Comparison of ENCODE assay signal across 16 cellular contexts in genomic region chr5:56983593-56984361, GRCh38. TPM values are rescaled to one million over a fixed set of nuclear protein-coding genes. Genes with fewer than 3 reads are reported as not detected.
DNase-seq lines count a peak whose midpoint lies in the region; ATAC-seq and TF ChIP-seq lines count a peak whose summit lies in the region.
"Had no signal": no experiment of that assay in that cellular context is flagged by ENCODE, and none has a peak within 500 bp of the region (broad histone marks: within the 10 kb centered on the region; RNA-seq: fewer than 3 reads in every experiment).

No MANE protein-coding gene starts in this region.

- H3K4me3 Mint-ChIP-seq in natural killer cell treated with Interleukin-12 subunit alpha and Interleukin-12 subunit beta and Interleukin-15 and Interleukin-18, amount 100 ng/mL, for 72 hours = no peak overlapping the region
- no peak overlapping the region for H3K4me3 Mint-ChIP-seq in natural killer cell
- H3K4me3 Mint-ChIP-seq: H9 had no signal

- H3K27ac Mint-ChIP-seq in natural killer cell treated with Interleukin-12 subunit alpha and Interleukin-12 subunit beta and Interleukin-15 and Interleukin-18, amount 100 ng/mL, for 72 hours = no peak overlapping the region
- no peak overlapping the region for H3K27ac Mint-ChIP-seq in natural killer cell
- H3K27ac Mint-ChIP-seq: activated T-helper 2 cell treated with anti-CD3 and anti-CD28 coated beads, Interferon-gamma antibody, Interleukin-2, Interleukin-4, amounts not matched to agents 10 μg/mL and 5 μg/mL and 100 μg/mL, durations not matched to agents 14 hours and 24 hours and 36 hours; H9 had no signal

- peaks cover 20 to 25% of the 10 kb centered on the region in 2 donors for H3K27me3 Mint-ChIP-seq in natural killer cell treated with Interleukin-12 subunit alpha and Interleukin-12 subunit beta and Interleukin-15 and Interleukin-18, amount 100 ng/mL, for 72 hours
- peaks cover 19 to 40% of the 10 kb centered on the region in 2 donors for H3K27me3 Mint-ChIP-seq in natural killer cell (ENCODE audit: low read depth in 2 of 2)

- intact Hi-C loops in natural killer cell (cut with micrococcal nuclease) = no loop called here

- no peaks in the 10 kb centered on the region for H3K36me3 Mint-ChIP-seq in natural killer cell treated with Interleukin-12 subunit alpha and Interleukin-12 subunit beta and Interleukin-15 and Interleukin-18, amount 100 ng/mL, for 72 hours
- no peaks in the 10 kb centered on the region for H3K36me3 Mint-ChIP-seq in natural killer cell

- H3K9me3 Mint-ChIP-seq in natural killer cell treated with Interleukin-12 subunit alpha and Interleukin-12 subunit beta and Interleukin-15 and Interleukin-18, amount 100 ng/mL, for 72 hours = no peaks in the 10 kb centered on the region
- no peaks in the 10 kb centered on the region for H3K9me3 Mint-ChIP-seq in natural killer cell
- H3K9me3 Mint-ChIP-seq: activated T-helper 2 cell treated with anti-CD3 and anti-CD28 coated beads, Interferon-gamma antibody, Interleukin-2, Interleukin-4, amounts not matched to agents 10 μg/mL and 5 μg/mL and 100 μg/mL, durations not matched to agents 14 hours and 24 hours and 36 hours; H9 had no signal

- TF ChIP-seq CTCF in natural killer cell (IDR thresholded peaks at IDR 0.05) = no peak

- peak; percentile 59 to 76 for ATAC-seq in natural killer cell treated with Interleukin-12 subunit alpha and Interleukin-12 subunit beta and Interleukin-15 and Interleukin-18, amount 100 ng/mL, for 72 hours
- ATAC-seq in natural killer cell (no peak), HG02798 (IDR thresholded peaks at IDR 0.05; ENCODE audit: poor library complexity, unreplicated experiment) (peak; percentile 58), HG03139 (IDR thresholded peaks at IDR 0.05; ENCODE audit: unreplicated experiment) (no peak)
- ATAC-seq: heart right ventricle had no signal

- peaks cover 3 to 10% of the 10 kb centered on the region in 2 donors for H3K4me1 Mint-ChIP-seq in natural killer cell treated with Interleukin-12 subunit alpha and Interleukin-12 subunit beta and Interleukin-15 and Interleukin-18, amount 100 ng/mL, for 72 hours (ENCODE audit: low read depth in 2 of 2)
- H3K4me1 Mint-ChIP-seq in natural killer cell = peaks cover 8 to 11% of the 10 kb centered on the region in 2 donors
- H3K4me1 Mint-ChIP-seq: H9 had no signal

- no peak for DNase-seq in natural killer cell treated with Interleukin-12 subunit alpha and Interleukin-12 subunit beta and Interleukin-15 and Interleukin-18, amount 100 ng/mL, for 72 hours (ENCODE audit: low spot score)
- DNase-seq in natural killer cell (no peak), HuH-7.5 (ENCODE audit: low spot score) (peak; percentile 29), NCI-H2227 treated with DMSO at 0.1 percent for 48 hours (lab: John Stamatoyannopoulos, UW) (no peak), anterior cingulate cortex (lab: John Stamatoyannopoulos, UW) (no peak), NCI-H748 (lab: John Stamatoyannopoulos, UW; ENCODE audit: unreplicated experiment) (no peak)
- DNase-seq: activated CD4-positive, alpha-beta T cell treated with anti-CD3 and anti-CD28 coated beads for 48 hours; DMS53; H9; heart right ventricle; NCI-H1417 treated with DMSO at 0.1 percent for 48 hours; NCI-H82; uterus had no signal

RNA-seq across cellular contexts. Expression of gene MIER3, which starts 31.9 kb away (rescaled TPM):
- total RNA-seq in natural killer cell treated with Interleukin-12 subunit alpha and Interleukin-12 subunit beta and Interleukin-15 and Interleukin-18, amount 100 ng/mL, for 72 hours = 10 to 100 TPM; 21.0 to 28.7 TPM
- total RNA-seq in natural killer cell = 10 to 100 TPM; 20.4 to 30.8 (median 29.0) TPM

Comparison
In these comparisons a context has a peak if more than half of its experiments do, and no peak if none do; other contexts are left out.
1. ATAC-seq: peak in natural killer cell treated with Interleukin-12 subunit alpha and Interleukin-12 subunit beta and Interleukin-15 and Interleukin-18, amount 100 ng/mL, for 72 hours (2 of 2) and HG02798 (single experiment); none in natural killer cell (0 of 3) and HG03139 (single experiment).